1 cellular context compared by ENCODE assay signal in the genomic region with DNA sequence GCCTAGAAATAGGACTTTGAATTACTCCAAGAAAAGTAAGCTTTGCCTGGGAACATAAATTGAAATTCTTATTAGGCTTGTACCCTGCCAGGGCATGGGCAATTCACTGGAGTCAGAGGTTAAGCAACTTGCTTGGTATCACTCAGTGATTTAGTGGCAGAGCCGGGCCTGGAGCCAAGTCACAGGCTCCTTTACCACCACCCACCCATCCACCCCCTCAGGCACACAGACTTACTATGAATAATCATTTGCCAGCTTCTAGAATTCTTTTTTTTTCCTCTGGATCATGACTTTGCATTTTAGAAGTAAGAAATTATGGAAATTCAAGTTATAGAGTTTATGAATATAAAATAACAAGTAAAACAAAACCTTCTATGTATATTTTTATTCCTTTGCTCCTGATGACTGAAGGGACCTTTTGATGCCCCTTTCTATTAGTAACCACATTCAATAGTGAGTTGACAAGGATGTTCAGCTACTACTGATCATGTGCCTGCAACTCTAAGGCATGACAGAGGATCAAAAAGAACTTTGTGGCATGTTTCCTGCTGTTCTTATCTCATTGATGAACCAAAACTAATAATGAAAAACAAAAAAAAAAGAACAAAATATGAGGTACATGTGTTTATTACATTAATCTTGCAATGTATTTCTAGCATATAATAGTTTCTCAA.
TF ChIP-seq lines count a peak whose summit lies in the region.

No MANE protein-coding gene starts in this region.

TF ChIP-seq in SK-N-SH, 30 proteins besides CTCF, POLR2A, EP300 and RAD21 (continued from another document):
- TF ChIP-seq, protein P1, sequence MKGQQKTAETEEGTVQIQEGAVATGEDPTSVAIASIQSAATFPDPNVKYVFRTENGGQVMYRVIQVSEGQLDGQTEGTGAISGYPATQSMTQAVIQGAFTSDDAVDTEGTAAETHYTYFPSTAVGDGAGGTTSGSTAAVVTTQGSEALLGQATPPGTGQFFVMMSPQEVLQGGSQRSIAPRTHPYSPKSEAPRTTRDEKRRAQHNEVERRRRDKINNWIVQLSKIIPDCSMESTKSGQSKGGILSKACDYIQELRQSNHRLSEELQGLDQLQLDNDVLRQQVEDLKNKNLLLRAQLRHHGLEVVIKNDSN (IDR thresholded peaks at IDR 0.05; ENCODE audit: borderline replicate concordance, low read depth) = no peak
- TF ChIP-seq MEF2A (IDR thresholded peaks at IDR 0.05; ENCODE audit: borderline replicate concordance, low read depth) (no peak), FOXJ3 (CRISPR knock-in tag; IDR thresholded peaks at IDR 0.05) (no peak), SIN3A (IDR thresholded peaks at IDR 0.05; ENCODE audit: borderline replicate concordance, low read depth, low read length) (no peak), FOSL2 (IDR thresholded peaks at IDR 0.05; ENCODE audit: borderline replicate concordance, low read depth) (no peak), RFX5 (IDR thresholded peaks at IDR 0.05; ENCODE audit: low read length) (no peak), GATA2 (CRISPR knock-in tag; IDR thresholded peaks at IDR 0.05) (no peak), RXRA (IDR thresholded peaks at IDR 0.05; ENCODE audit: borderline replicate concordance, low read depth) (no peak), NRF1 (IDR thresholded peaks at IDR 0.05; ENCODE audit: low read depth, low read length) (no peak), TAF1 (IDR thresholded peaks at IDR 0.05; ENCODE audit: borderline replicate concordance, low read depth, low read length) (no peak), YY1 (IDR thresholded peaks at IDR 0.05; ENCODE audit: low read depth) (no peak), NFIC (IDR thresholded peaks at IDR 0.05; ENCODE audit: borderline replicate concordance) (no peak), ELF1 (IDR thresholded peaks at IDR 0.05) (no peak)
- TF ChIP-seq, protein P2, sequence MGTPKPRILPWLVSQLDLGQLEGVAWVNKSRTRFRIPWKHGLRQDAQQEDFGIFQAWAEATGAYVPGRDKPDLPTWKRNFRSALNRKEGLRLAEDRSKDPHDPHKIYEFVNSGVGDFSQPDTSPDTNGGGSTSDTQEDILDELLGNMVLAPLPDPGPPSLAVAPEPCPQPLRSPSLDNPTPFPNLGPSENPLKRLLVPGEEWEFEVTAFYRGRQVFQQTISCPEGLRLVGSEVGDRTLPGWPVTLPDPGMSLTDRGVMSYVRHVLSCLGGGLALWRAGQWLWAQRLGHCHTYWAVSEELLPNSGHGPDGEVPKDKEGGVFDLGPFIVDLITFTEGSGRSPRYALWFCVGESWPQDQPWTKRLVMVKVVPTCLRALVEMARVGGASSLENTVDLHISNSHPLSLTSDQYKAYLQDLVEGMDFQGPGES (IDR thresholded peaks at IDR 0.05; ENCODE audit: low read depth, low read length) = no peak
- TF ChIP-seq, protein P3, sequence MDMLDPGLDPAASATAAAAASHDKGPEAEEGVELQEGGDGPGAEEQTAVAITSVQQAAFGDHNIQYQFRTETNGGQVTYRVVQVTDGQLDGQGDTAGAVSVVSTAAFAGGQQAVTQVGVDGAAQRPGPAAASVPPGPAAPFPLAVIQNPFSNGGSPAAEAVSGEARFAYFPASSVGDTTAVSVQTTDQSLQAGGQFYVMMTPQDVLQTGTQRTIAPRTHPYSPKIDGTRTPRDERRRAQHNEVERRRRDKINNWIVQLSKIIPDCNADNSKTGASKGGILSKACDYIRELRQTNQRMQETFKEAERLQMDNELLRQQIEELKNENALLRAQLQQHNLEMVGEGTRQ (IDR thresholded peaks at IDR 0.05; ENCODE audit: borderline replicate concordance, low read depth, low read length) = no peak
- TF ChIP-seq, protein P4, sequence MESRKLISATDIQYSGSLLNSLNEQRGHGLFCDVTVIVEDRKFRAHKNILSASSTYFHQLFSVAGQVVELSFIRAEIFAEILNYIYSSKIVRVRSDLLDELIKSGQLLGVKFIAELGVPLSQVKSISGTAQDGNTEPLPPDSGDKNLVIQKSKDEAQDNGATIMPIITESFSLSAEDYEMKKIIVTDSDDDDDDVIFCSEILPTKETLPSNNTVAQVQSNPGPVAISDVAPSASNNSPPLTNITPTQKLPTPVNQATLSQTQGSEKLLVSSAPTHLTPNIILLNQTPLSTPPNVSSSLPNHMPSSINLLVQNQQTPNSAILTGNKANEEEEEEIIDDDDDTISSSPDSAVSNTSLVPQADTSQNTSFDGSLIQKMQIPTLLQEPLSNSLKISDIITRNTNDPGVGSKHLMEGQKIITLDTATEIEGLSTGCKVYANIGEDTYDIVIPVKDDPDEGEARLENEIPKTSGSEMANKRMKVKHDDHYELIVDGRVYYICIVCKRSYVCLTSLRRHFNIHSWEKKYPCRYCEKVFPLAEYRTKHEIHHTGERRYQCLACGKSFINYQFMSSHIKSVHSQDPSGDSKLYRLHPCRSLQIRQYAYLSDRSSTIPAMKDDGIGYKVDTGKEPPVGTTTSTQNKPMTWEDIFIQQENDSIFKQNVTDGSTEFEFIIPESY (IDR thresholded peaks at IDR 0.05; ENCODE audit: borderline replicate concordance, low read depth) = no peak
